1 cellular context compared by ENCODE assay signal in genomic region chr11:77800445-77800844, GRCh38.
TF ChIP-seq lines count a peak whose summit lies in the region.

No MANE protein-coding gene starts in this region.

TF ChIP-seq in GM23338, 12 proteins besides CTCF, POLR2A, EP300 and RAD21 (continued from another document):
- TF ChIP-seq ZNF462 (CRISPR knock-in tag; IDR thresholded peaks at IDR 0.05) (no peak), NANOG (IDR thresholded peaks at IDR 0.05; ENCODE audit: borderline replicate concordance) (no peak), ZNF114 (CRISPR knock-in tag; IDR thresholded peaks at IDR 0.05) (no peak), EZH2 (IDR thresholded peaks at IDR 0.05; ENCODE audit: low read depth, unreplicated experiment) (no peak), EZH2phosphoT487 (IDR thresholded peaks at IDR 0.05; ENCODE audit: unreplicated experiment) (no peak), ZNF331 (CRISPR knock-in tag; IDR thresholded peaks at IDR 0.05; ENCODE audit: low read depth) (no peak), STAT1 (IDR thresholded peaks at IDR 0.05; ENCODE audit: unreplicated experiment) (no peak), POLR2AphosphoS5 (IDR thresholded peaks at IDR 0.05; ENCODE audit: low read depth) (no peak), JUNB (IDR thresholded peaks at IDR 0.05; ENCODE audit: unreplicated experiment) (no peak)
- TF ChIP-seq, protein P1, sequence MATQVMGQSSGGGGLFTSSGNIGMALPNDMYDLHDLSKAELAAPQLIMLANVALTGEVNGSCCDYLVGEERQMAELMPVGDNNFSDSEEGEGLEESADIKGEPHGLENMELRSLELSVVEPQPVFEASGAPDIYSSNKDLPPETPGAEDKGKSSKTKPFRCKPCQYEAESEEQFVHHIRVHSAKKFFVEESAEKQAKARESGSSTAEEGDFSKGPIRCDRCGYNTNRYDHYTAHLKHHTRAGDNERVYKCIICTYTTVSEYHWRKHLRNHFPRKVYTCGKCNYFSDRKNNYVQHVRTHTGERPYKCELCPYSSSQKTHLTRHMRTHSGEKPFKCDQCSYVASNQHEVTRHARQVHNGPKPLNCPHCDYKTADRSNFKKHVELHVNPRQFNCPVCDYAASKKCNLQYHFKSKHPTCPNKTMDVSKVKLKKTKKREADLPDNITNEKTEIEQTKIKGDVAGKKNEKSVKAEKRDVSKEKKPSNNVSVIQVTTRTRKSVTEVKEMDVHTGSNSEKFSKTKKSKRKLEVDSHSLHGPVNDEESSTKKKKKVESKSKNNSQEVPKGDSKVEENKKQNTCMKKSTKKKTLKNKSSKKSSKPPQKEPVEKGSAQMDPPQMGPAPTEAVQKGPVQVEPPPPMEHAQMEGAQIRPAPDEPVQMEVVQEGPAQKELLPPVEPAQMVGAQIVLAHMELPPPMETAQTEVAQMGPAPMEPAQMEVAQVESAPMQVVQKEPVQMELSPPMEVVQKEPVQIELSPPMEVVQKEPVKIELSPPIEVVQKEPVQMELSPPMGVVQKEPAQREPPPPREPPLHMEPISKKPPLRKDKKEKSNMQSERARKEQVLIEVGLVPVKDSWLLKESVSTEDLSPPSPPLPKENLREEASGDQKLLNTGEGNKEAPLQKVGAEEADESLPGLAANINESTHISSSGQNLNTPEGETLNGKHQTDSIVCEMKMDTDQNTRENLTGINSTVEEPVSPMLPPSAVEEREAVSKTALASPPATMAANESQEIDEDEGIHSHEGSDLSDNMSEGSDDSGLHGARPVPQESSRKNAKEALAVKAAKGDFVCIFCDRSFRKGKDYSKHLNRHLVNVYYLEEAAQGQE (IDR thresholded peaks at IDR 0.05; ENCODE audit: unreplicated experiment), result no peak
- TF ChIP-seq, protein P2, sequence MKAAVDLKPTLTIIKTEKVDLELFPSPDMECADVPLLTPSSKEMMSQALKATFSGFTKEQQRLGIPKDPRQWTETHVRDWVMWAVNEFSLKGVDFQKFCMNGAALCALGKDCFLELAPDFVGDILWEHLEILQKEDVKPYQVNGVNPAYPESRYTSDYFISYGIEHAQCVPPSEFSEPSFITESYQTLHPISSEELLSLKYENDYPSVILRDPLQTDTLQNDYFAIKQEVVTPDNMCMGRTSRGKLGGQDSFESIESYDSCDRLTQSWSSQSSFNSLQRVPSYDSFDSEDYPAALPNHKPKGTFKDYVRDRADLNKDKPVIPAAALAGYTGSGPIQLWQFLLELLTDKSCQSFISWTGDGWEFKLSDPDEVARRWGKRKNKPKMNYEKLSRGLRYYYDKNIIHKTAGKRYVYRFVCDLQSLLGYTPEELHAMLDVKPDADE (IDR thresholded peaks at IDR 0.05), result no peak
TF ChIP-seq in GM23338: peak in this region for 0.
